In the genomic region with DNA sequence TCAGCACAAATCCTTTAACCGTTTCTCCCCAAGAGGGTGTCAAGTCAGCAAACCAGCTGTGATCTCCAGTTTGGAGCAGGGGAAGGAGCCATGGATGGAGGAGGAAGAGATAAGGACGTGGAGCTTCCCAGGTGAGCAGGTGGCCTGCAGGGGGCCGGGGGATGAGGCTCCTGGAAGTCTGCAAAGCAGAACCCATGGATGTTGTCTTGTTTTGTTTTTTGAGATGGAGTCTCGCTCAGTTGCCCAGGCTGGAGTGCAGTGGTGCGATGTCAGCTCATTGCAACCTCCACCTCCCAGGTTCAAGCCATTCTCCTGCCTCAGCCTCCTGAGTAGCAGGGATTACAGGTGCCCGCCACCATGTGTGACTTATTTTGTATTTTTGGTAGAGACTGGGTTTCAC, we compare ENCODE assay signal across 11 cellular contexts. TPM values are rescaled to one million over a fixed set of nuclear protein-coding genes. Genes with fewer than 3 reads are reported as not detected.
"Had no signal": no experiment of that assay in that cellular context is flagged by ENCODE, and none has a peak within 500 bp of the region (broad histone marks: within the 10 kb centered on the region; RNA-seq: fewer than 3 reads in every experiment).

No MANE protein-coding gene starts in this region.

RNA-seq across cellular contexts. Expression of gene OCM, which starts 39.9 kb away (rescaled TPM):
- total RNA-seq: OCI-LY7, PC-3, PC-9, Peyer's patch, Right ventricle myocardium inferior, Right ventricle myocardium superior, RPMI7951, SJCRH30, SJSA1, SK-MEL-5 had no signal
- polyA plus RNA-seq: SK-N-SH had no signal
